8 cellular contexts compared by ENCODE assay signal in the genomic region with DNA sequence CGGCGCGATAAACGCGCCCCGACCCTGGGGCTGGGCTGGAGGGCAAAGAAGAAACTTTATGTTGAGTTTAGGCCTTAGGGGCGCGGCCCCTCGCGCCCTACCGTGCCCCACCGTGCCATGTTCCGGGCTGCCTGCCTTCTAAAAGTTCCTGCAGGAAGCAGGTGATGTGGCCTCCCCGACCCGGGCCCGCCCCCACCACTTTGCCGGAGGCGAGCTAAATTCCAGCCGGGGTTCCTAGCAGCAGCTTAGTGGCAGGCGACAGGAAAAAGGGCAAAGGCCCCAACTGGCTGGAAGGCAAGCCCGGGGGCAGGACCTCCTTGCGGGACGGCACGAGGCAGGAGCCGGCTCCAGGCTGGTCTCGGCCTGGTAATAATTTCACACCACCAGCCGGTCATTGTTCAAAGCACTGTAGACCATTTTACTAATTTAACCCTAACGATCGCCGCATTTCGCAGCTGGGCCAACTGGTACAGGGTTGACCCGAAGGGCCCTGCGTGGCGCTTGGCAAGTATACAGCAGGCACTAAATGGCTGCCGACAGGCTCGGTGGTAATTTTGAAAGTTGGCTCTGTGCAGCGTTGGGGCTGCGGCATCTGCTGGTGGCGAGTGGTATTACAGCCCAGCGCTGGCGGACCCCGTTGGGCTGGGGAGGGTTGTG. TPM values are rescaled to one million over a fixed set of nuclear protein-coding genes. Genes with fewer than 3 reads are reported as not detected.
DNase-seq lines count a peak whose midpoint lies in the region; ATAC-seq, FAIRE-seq and TF ChIP-seq lines count a peak whose summit lies in the region.

No MANE protein-coding gene starts in this region.

- TF ChIP-seq POLR2A in H54 (IDR thresholded peaks at IDR 0.05; ENCODE audit: low read depth, low read length), result no peak

- ATAC-seq in activated CD8-positive, alpha-beta T cell treated with anti-CD3 and anti-CD28 coated beads, Interleukin-2, amount 10 ng/mL, durations not matched to agents 7 days and 5 days, result peak; percentile 17
- peak; percentile 28 for ATAC-seq in effector memory CD8-positive, alpha-beta T cell (replicated peaks)
- no peak for ATAC-seq in GM21423 (IDR thresholded peaks at IDR 0.05; ENCODE audit: unreplicated experiment)

- CTCF ChIA-PET in activated CD8-positive, alpha-beta T cell treated with anti-CD3 and anti-CD28 coated beads, Interleukin-2, amount 10 ng/mL, durations not matched to agents 7 days and 5 days (lab: Charles Lee), result interaction anchor here (0.8 to 10.5 kb wide), 16 partner anchors 9 to 241 kb away, joined by 3 to 233 read pairs (median 6); no protein-coding TSS in a partner anchor

- H3K27me3 Mint-ChIP-seq in activated CD8-positive, alpha-beta T cell treated with anti-CD3 and anti-CD28 coated beads, Interleukin-2, amount 10 ng/mL, durations not matched to agents 7 days and 5 days (ENCODE audit: low read depth), result peaks cover 6% of the 10 kb centered on the region
- H3K27me3 Mint-ChIP-seq in effector memory CD8-positive, alpha-beta T cell, result no peaks in the 10 kb centered on the region

- peaks cover 33% of the 10 kb centered on the region for H3K36me3 Mint-ChIP-seq in activated CD8-positive, alpha-beta T cell treated with anti-CD3 and anti-CD28 coated beads, Interleukin-2, amount 10 ng/mL, durations not matched to agents 7 days and 5 days (ENCODE audit: low read depth)
- peaks cover 50% of the 10 kb centered on the region for H3K36me3 Mint-ChIP-seq in effector memory CD8-positive, alpha-beta T cell (ENCODE audit: insufficient read depth)

- peaks cover 30% of the 10 kb centered on the region for H3K4me1 Mint-ChIP-seq in activated CD8-positive, alpha-beta T cell treated with anti-CD3 and anti-CD28 coated beads, Interleukin-2, amount 10 ng/mL, durations not matched to agents 7 days and 5 days (ENCODE audit: low read depth)
- peaks cover 35 to 36% of the 10 kb centered on the region in 2 donors for H3K4me1 Mint-ChIP-seq in effector memory CD8-positive, alpha-beta T cell (ENCODE audit: low read depth in 2 of 2)

- WGBS in mesodermal cell (ENCODE audit: insufficient coverage in 2 of 2), 2 experiments, result 3 to 4% methylated on average over 32 to 39 of the region's 42 CpGs

- FAIRE-seq in H54 (lab: Jason Lieb, UNC), result peak; percentile 48

- peak overlapping the region; percentile 24 for H3K4me3 ChIP-seq in mesodermal cell (ENCODE audit: extremely low read depth, insufficient read depth, low read length, poor library complexity, severe bottlenecking)

- peaks cover 14% of the 10 kb centered on the region for H3K4me1 ChIP-seq in mesodermal cell (ENCODE audit: control insufficient read depth, insufficient read depth, low read length, poor library complexity, severe bottlenecking)

- H3K27ac ChIP-seq in mesodermal cell (ENCODE audit: low read depth, low read length, severe bottlenecking), result no peak overlapping the region

- H3K36me3 ChIP-seq in mesodermal cell (ENCODE audit: control insufficient read depth, insufficient read depth, low read length), result peaks cover 3% of the 10 kb centered on the region

- POLR2A ChIA-PET in activated CD8-positive, alpha-beta T cell treated with anti-CD3 and anti-CD28 coated beads, Interleukin-2, amount 10 ng/mL, durations not matched to agents 7 days and 5 days (lab: Charles Lee), result interaction anchor here (1.2 to 8.3 kb wide), 11 partner anchors 14 to 175 kb away, joined by 3 to 65 read pairs (median 16); a partner anchor contains a TSS

- peak overlapping the region; percentile 89 for H3K27ac Mint-ChIP-seq in activated CD8-positive, alpha-beta T cell treated with anti-CD3 and anti-CD28 coated beads, Interleukin-2, amount 10 ng/mL, durations not matched to agents 7 days and 5 days
- H3K27ac Mint-ChIP-seq in effector memory CD8-positive, alpha-beta T cell, result peak overlapping the region; percentile 71 to 93

- DNase-seq in COLO668 (lab: John Stamatoyannopoulos, UW; ENCODE audit: unreplicated experiment), result peak; percentile 82
- peak; percentile 68 for DNase-seq in H54 (ENCODE audit: insufficient read length, low spot score)
- DNase-seq in NCI-H345 treated with DMSO at 0.1 percent for 48 hours (lab: John Stamatoyannopoulos, UW; ENCODE audit: unreplicated experiment), result peak; percentile 53
- DNase-seq in activated CD8-positive, alpha-beta T cell treated with anti-CD3 and anti-CD28 coated beads, Interleukin-2, amount 10 ng/mL, durations not matched to agents 7 days and 5 days, result peak; percentile 86
- DNase-seq in effector memory CD8-positive, alpha-beta T cell, result peak; percentile 79 to 89 (median 80)
- DNase-seq in stimulated activated CD8-positive, alpha-beta memory T cell treated with anti-CD3 and anti-CD28 coated beads, Interleukin-15, amount 100 ng/mL, for 48 hours (ENCODE audit: low read depth in 2 of 2), result peak; percentile 64 to 71

- H3K4me3 Mint-ChIP-seq in activated CD8-positive, alpha-beta T cell treated with anti-CD3 and anti-CD28 coated beads, Interleukin-2, amount 10 ng/mL, durations not matched to agents 7 days and 5 days, result peak overlapping the region; percentile 73
- peak overlapping the region; percentile 78 to 79 for H3K4me3 Mint-ChIP-seq in effector memory CD8-positive, alpha-beta T cell

- no peaks in the 10 kb centered on the region for H3K9me3 ChIP-seq in mesodermal cell (ENCODE audit: control insufficient read depth, low read length)

- H3K9me3 Mint-ChIP-seq in activated CD8-positive, alpha-beta T cell treated with anti-CD3 and anti-CD28 coated beads, Interleukin-2, amount 10 ng/mL, durations not matched to agents 7 days and 5 days (ENCODE audit: insufficient read depth), result no peaks in the 10 kb centered on the region
- no peaks in the 10 kb centered on the region for H3K9me3 Mint-ChIP-seq in effector memory CD8-positive, alpha-beta T cell

RNA-seq across cellular contexts. Expression of a gene that starts 0.9 kb away (rescaled TPM):
- 100 to 1,000 TPM; 147 to 153 TPM for total RNA-seq in activated CD8-positive, alpha-beta T cell treated with anti-CD3 and anti-CD28 coated beads, Interleukin-2, amount 10 ng/mL, durations not matched to agents 7 days and 5 days
- 5.7 TPM for polyA plus RNA-seq in mesodermal cell (2013, experiment 1 of 2)
- polyA plus RNA-seq in mesodermal cell (2013, experiment 2 of 2), result 4.5 TPM
